In the genomic region with DNA sequence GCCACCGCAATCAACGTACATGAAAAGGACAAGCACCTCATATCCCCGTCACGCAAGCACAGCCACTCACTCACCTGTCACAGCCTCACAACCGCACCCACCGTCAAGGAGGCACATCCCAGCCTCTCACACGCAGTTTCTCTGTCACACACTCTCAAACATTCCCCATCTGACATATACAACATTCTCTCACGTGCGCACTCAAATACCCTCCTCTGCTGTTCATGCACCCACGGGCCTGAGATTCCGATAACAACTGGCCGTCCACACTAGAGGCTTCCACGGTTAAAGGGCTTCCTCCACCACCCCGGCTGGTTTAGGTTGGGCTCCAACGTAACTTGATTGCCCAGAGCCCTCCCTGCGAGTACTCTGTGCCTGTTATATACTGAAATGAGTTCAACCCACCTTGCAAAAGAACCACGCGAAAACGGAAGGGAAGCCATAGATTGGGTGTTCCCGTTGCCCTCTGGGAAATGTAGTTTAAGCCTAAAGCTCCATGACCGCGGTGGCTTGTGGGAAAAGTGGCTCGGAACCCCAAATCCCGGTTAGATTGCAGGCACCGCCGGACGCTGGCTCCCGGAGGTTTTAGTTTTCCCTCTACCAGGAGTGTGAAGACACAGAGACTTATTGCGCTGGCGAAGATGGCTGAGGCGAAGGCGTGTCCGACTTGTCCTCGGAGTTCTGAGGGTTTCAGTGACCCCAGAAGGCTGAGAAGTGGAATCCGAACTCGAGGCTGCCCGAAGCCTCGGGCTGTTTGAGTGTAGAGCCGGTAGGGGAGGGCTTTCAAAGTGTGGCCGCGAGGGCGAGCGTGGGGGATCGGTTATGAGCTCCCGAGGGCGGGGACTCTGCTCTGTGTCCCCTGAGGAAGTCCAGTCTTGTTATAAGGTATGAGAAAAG, we compare ENCODE assay signal across 8 cellular contexts. TPM values are rescaled to one million over a fixed set of nuclear protein-coding genes. Genes with fewer than 3 reads are reported as not detected.
DNase-seq lines count a peak whose midpoint lies in the region; ATAC-seq and TF ChIP-seq lines count a peak whose summit lies in the region.

TSS of gene ZNF573 (minus strand) at position 448 of the 897 bp plus-strand sequence. CDS start 5,857 bp downstream, outside the sequence.

- H3K36me3 ChIP-seq in GM06990 (ENCODE audit: control insufficient read depth, insufficient read depth, low read length) (no peaks in the 10 kb centered on the region), thymus (ENCODE audit: control insufficient read depth, insufficient read depth) (no peaks in the 10 kb centered on the region)

- TF ChIP-seq CTCF in GM06990 (IDR thresholded peaks at IDR 0.05; ENCODE audit: insufficient read depth, low read length, poor library complexity, severe bottlenecking) (peak; percentile 27), osteocyte (IDR thresholded peaks at IDR 0.05) (no peak)

- peak within 1 kb of the TSS; percentile 94 for H3K27ac ChIP-seq in thymus (ENCODE audit: low read depth)

- H3K36me3 Mint-ChIP-seq in activated naive CD8-positive, alpha-beta T cell treated with anti-CD3 and anti-CD28 coated beads for 36 hours = peaks cover 47% of the 10 kb centered on the region
- peaks cover 26% of the 10 kb centered on the region for H3K36me3 Mint-ChIP-seq in osteocyte (ENCODE audit: unreplicated experiment)

- no peaks in the 10 kb centered on the region for H3K4me1 ChIP-seq in thymus (ENCODE audit: control insufficient read depth, insufficient read depth, low read length)

- WGBS in thymus = under 1% methylated on average over 46 of the region's 46 CpGs

- DNase-seq in GM06990 (ENCODE audit: extremely low read depth, insufficient read length) (peak; percentile 86), NCI-H1105 (lab: John Stamatoyannopoulos, UW) (peak; percentile 61), SKM-1 (lab: John Stamatoyannopoulos, UW; ENCODE audit: unreplicated experiment) (peak; percentile 87), Right ventricle myocardium inferior (ENCODE audit: missing footprints) (peak; percentile 89), osteocyte (ENCODE audit: extremely low spot score, unreplicated experiment) (peak; percentile 91)
- peak; percentile 81 for DNase-seq in activated naive CD8-positive, alpha-beta T cell treated with anti-CD3 and anti-CD28 coated beads for 36 hours

- H3K4me1 Mint-ChIP-seq in activated naive CD8-positive, alpha-beta T cell treated with anti-CD3 and anti-CD28 coated beads for 36 hours = peaks cover 16% of the 10 kb centered on the region
- H3K4me1 Mint-ChIP-seq in osteocyte (ENCODE audit: unreplicated experiment) = peaks cover 15% of the 10 kb centered on the region

- peak within 1 kb of the TSS; percentile 95 for H3K4me3 ChIP-seq in GM06990 (replicated peaks; ENCODE audit: low read depth, low read length)
- peak within 1 kb of the TSS; percentile 71 for H3K4me3 ChIP-seq in thymus (ENCODE audit: low read length)

- peaks cover 29% of the 10 kb centered on the region for H3K9me3 Mint-ChIP-seq in activated naive CD8-positive, alpha-beta T cell treated with anti-CD3 and anti-CD28 coated beads for 36 hours
- peaks cover 22% of the 10 kb centered on the region for H3K9me3 Mint-ChIP-seq in osteocyte (ENCODE audit: unreplicated experiment)

- intact Hi-C loops in Right ventricle myocardium inferior (cut with DNase I) = no loop called here

- H3K9me3 ChIP-seq in thymus (ENCODE audit: control insufficient read depth) = peaks cover 1% of the 10 kb centered on the region

- H3K4me3 Mint-ChIP-seq in activated naive CD8-positive, alpha-beta T cell treated with anti-CD3 and anti-CD28 coated beads for 36 hours = peak within 1 kb of the TSS; percentile 91
- H3K4me3 Mint-ChIP-seq in osteocyte (ENCODE audit: unreplicated experiment) = peak within 1 kb of the TSS; percentile 99

- ATAC-seq in HG02588 (IDR thresholded peaks at IDR 0.05; ENCODE audit: unreplicated experiment) (peak; percentile 82), Right ventricle myocardium inferior (peak; percentile 97)

- H3K27me3 ChIP-seq in GM06990 (replicated peaks; ENCODE audit: control insufficient read depth, insufficient read depth, low read length) = no peaks in the 10 kb centered on the region
- H3K27me3 ChIP-seq in thymus (ENCODE audit: control insufficient read depth, insufficient read depth) = no peaks in the 10 kb centered on the region

- H3K27ac Mint-ChIP-seq in activated naive CD8-positive, alpha-beta T cell treated with anti-CD3 and anti-CD28 coated beads for 36 hours = peak within 1 kb of the TSS; percentile 94
- peak within 1 kb of the TSS; percentile 98 for H3K27ac Mint-ChIP-seq in osteocyte (ENCODE audit: unreplicated experiment)

- no peaks in the 10 kb centered on the region for H3K27me3 Mint-ChIP-seq in activated naive CD8-positive, alpha-beta T cell treated with anti-CD3 and anti-CD28 coated beads for 36 hours
- H3K27me3 Mint-ChIP-seq in osteocyte (ENCODE audit: unreplicated experiment) = no peaks in the 10 kb centered on the region

RNA-seq across cellular contexts. Expression of gene ZNF573, which starts in this region (rescaled TPM):
- 1 to 10 TPM; 7.3 to 7.8 TPM for total RNA-seq in activated naive CD8-positive, alpha-beta T cell treated with anti-CD3 and anti-CD28 coated beads for 36 hours
- total RNA-seq in Right ventricle myocardium inferior (9.0 TPM), osteocyte (12.7 and 13.3 TPM in 2 replicates)
- 1.8 TPM for polyA plus RNA-seq in thymus

Comparison
In these comparisons a context has a peak if more than half of its experiments do, and no peak if none do; other contexts are left out.
1. Peak in every context shown above with its lines: DNase-seq, ATAC-seq, H3K4me3 ChIP-seq and H3K27ac ChIP-seq.